Comparison of ENCODE assay signal across 12 cellular contexts in the genomic region with DNA sequence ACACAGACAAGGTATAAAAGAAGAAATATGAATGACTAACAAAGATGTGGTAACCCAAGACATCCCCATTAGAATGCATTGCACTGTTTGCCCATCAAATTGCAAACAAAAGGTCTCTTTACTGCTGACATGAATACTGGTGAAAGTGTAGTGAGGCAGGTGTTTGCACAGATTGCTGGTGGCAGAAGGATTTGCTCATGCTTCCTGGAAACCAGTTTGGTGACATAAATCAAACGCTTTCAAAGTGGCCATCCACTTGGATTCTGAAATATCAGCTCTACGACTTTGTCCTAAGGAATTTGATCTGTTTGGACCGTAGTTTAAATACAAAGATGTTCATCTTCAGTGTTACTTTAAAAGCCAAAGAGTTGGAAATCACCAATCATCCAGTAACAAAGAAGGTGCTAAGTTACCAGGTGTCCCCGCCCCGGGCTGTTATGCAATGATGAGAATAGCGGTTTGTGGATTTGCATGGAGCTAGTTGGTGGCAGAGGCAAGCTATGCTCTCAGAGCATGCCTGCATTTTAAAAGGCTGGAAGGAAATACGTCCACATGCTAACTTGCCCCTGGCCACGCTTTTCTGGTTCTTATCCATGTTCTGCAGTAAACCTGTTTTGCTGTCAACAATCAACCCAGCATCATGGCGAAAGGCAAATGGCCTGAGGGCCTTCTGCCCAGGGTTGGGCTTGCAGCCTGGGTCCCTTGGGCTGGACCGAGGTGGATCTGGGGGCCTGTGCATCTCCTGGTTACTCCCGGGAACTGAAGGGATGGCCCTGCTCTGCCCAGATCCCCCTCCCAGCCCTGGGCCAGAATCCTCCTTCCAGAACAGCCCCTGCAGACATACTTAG. TPM values are rescaled to one million over a fixed set of nuclear protein-coding genes. Genes with fewer than 3 reads are reported as not detected.
A peak's percentile ranks its signal among the peaks of the same experiment; 100 is the strongest.
DNase-seq lines count a peak whose midpoint lies in the region; ATAC-seq, FAIRE-seq and TF ChIP-seq lines count a peak whose summit lies in the region.
"Had no signal": no experiment of that assay in that cellular context is flagged by ENCODE, and none has a peak within 500 bp of the region (broad histone marks: within the 10 kb centered on the region; RNA-seq: fewer than 3 reads in every experiment).

No MANE protein-coding gene starts in this region.

- no peak overlapping the region for H3K27ac ChIP-seq in keratinocyte (ENCODE audit: control insufficient read depth, insufficient read depth, low read length)
- H3K27ac ChIP-seq: cardiac muscle cell had no signal

- dilution Hi-C loops in keratinocyte (cut with MboI; ENCODE audit: extremely low pct_ligation_motif_present, low sequenced_read_pairs), result no loop called here

- H3K9me3 ChIP-seq in keratinocyte (ENCODE audit: control insufficient read depth, low read depth, low read length), result no peaks in the 10 kb centered on the region

- DNase-seq in GM12865 (ENCODE audit: low read depth) (peak; percentile 66), LNCaP clone FGC (ENCODE audit: low read depth) (peak; percentile 85), NCI-H748 treated with DMSO at 0.1 percent for 48 hours (lab: John Stamatoyannopoulos, UW) (peak; percentile 91), keratinocyte (ENCODE audit: low read depth, low spot score) (no peak), GOT3 (lab: John Stamatoyannopoulos, UW) (no peak), T-helper 1 cell (no peak)
- DNase-seq: activated CD4-positive, alpha-beta memory T cell treated with anti-CD3 and anti-CD28 coated beads, Interleukin-2, amount 10 ng/mL, durations not matched to agents 7 days and 5 days; EL; NCI-H226 had no signal

- no peaks in the 10 kb centered on the region for H4K20me1 ChIP-seq in keratinocyte (ENCODE audit: control insufficient read depth, extremely low read depth, insufficient read depth, low read length)

- H3K4me3 ChIP-seq in GM12865 (ENCODE audit: low read depth, low read length), result no peak overlapping the region
- no peak overlapping the region for H3K4me3 ChIP-seq in LNCaP clone FGC (ENCODE audit: low read depth, low read length)
- no peak overlapping the region for H3K4me3 ChIP-seq in keratinocyte (ENCODE audit: control insufficient read depth in 2 of 3, extremely low read depth in 1 of 3, insufficient read depth in 2 of 3, low read depth in 1 of 3, low read length in 3 of 3)
- H3K4me3 ChIP-seq: cardiac muscle cell had no signal

- H3K9ac ChIP-seq in keratinocyte (ENCODE audit: control insufficient read depth, extremely low read depth, insufficient read depth, low read length), result no peak overlapping the region

- peak; percentile 67 for FAIRE-seq in keratinocyte (lab: Jason Lieb, UNC)

- TF ChIP-seq CTCF in GM12865 (IDR thresholded peaks at IDR 0.05; ENCODE audit: insufficient read depth, low read depth, low read length, missing control alignments) (no peak), LNCaP clone FGC (IDR thresholded peaks at IDR 0.05; ENCODE audit: control insufficient read depth, extremely low read depth, insufficient read depth) (no peak), keratinocyte (optimal IDR thresholded peaks at IDR 0.05 in 1 of 3, IDR thresholded peaks at IDR 0.05 in 1 of 3, conservative IDR thresholded peaks at IDR 0.05 in 1 of 3; ENCODE audit: extremely low read depth in 1 of 3, insufficient read depth in 2 of 3, low read length in 3 of 3) (no peak)

- H2AFZ ChIP-seq in keratinocyte (ENCODE audit: control insufficient read depth, low read length), result no peak overlapping the region

- no peak for ATAC-seq in GM19467 (IDR thresholded peaks at IDR 0.05; ENCODE audit: unreplicated experiment)
- ATAC-seq in HG03139 (IDR thresholded peaks at IDR 0.05; ENCODE audit: unreplicated experiment), result no peak

- peaks cover 17% of the 10 kb centered on the region for H3K27me3 ChIP-seq in keratinocyte (ENCODE audit: control insufficient read depth, extremely low read depth, insufficient read depth, low read length)

- H3K79me2 ChIP-seq in keratinocyte (ENCODE audit: control insufficient read depth, insufficient read depth, low read length), result no peaks in the 10 kb centered on the region

- no peaks in the 10 kb centered on the region for H3K36me3 ChIP-seq in keratinocyte (ENCODE audit: control insufficient read depth in 2 of 2, extremely low read depth in 1 of 2, insufficient read depth in 2 of 2, low read length in 2 of 2)
- H3K36me3 ChIP-seq: cardiac muscle cell had no signal

- peaks cover 24% of the 10 kb centered on the region for H3K4me1 ChIP-seq in keratinocyte (ENCODE audit: control insufficient read depth, extremely low read depth, insufficient read depth, low read length)

- H3K9me1 ChIP-seq in keratinocyte (ENCODE audit: control insufficient read depth, extremely low read depth, insufficient read depth, low read length), result peaks cover 2% of the 10 kb centered on the region

- no peak overlapping the region for H3K4me2 ChIP-seq in keratinocyte (ENCODE audit: control insufficient read depth, extremely low read depth, insufficient read depth, low read depth, low read length)

RNA-seq across cellular contexts. Expression of gene UMODL1, which starts 49.2 kb away (rescaled TPM):
- polyA plus RNA-seq in keratinocyte, result 0.03 TPM in 1 of 3 replicates, not detected in the others
- polyA plus RNA-seq in keratinocyte (2011; ENCODE audit: low read depth), result not detected
- polyA plus RNA-seq in keratinocyte (2011; cell fraction: cytosol; rRNA removed), result not detected in 2 replicates
- polyA plus RNA-seq in keratinocyte (2011; cell fraction: nucleus; rRNA removed), result not detected in 2 replicates
- polyA plus RNA-seq in keratinocyte (2012; ENCODE audit: low replicate concordance), result not detected in 2 replicates
- polyA minus RNA-seq in keratinocyte, result not detected in 3 replicates
- not detected for polyA minus RNA-seq in keratinocyte (2011; cell fraction: cytosol; rRNA and poly(A)+ RNA removed)
- not detected in 2 replicates for polyA minus RNA-seq in keratinocyte (2011; cell fraction: nucleus; rRNA and poly(A)+ RNA removed)
- polyA plus RNA-seq: cardiac muscle cell had no signal

Comparison
In these comparisons a context has a peak if more than half of its experiments do, and no peak if none do; other contexts are left out.
1. DNase-seq: peak in GM12865 (single experiment), LNCaP clone FGC (single experiment) and NCI-H748 treated with DMSO at 0.1 percent for 48 hours (single experiment); none in keratinocyte (single experiment), GOT3 (single experiment) and T-helper 1 cell (0 of 5).